Comparison of ENCODE assay signal across 15 cellular contexts in the genomic region with DNA sequence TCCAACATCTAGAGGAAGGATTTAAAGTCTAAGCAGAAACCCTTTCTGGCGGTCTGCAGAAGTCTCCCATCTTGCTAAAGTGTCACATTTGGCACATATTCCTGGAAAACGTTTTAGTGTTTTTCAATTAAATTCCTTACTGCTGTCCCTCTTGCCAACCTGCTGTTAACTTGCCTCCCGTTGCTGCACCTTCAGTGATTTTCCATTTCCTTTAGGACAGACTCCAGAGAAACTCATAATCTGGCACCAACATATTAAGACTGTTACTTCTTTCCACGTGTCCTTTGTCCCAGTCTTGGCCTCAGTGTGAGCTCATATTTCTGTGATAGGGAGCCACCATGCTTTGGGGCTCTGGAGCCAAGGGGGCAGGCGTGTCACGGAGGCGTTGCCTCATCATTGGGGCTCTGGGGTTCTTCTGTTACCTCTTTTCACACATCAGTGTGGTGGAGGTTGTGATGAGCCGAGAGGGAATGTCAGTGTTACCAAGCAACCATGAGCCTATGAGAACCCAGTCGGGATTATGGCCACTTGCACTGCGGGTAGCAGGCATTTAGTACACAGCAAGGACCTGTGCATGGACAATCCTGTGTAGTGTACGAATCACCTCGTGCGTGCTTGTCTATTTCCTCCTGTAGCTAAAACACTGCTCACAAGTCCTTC. TPM values are rescaled to one million over a fixed set of nuclear protein-coding genes. Genes with fewer than 3 reads are reported as not detected.
DNase-seq lines count a peak whose midpoint lies in the region; ATAC-seq and TF ChIP-seq lines count a peak whose summit lies in the region.
"Had no signal": no experiment of that assay in that cellular context is flagged by ENCODE, and none has a peak within 500 bp of the region (broad histone marks: within the 10 kb centered on the region; RNA-seq: fewer than 3 reads in every experiment).

No MANE protein-coding gene starts in this region.

- H3K9me3 ChIP-seq in right atrium auricular region (peaks cover 0 to 5% of the 10 kb centered on the region in 2 donors), hepatocyte (ENCODE audit: low read depth) (no peaks in the 10 kb centered on the region)
- H3K9me3 ChIP-seq: BLaER1 had no signal

- peaks cover 0 to 16% of the 10 kb centered on the region in 2 donors for H3K4me1 ChIP-seq in right atrium auricular region
- H3K4me1 ChIP-seq in hepatocyte (ENCODE audit: insufficient read depth): no peaks in the 10 kb centered on the region

- no peak for TF ChIP-seq CTCF in right atrium auricular region (IDR thresholded peaks at IDR 0.05)
- TF ChIP-seq CTCF in hepatocyte (IDR thresholded peaks at IDR 0.05; ENCODE audit: poor library complexity): no peak

- no peak overlapping the region for H2AFZ ChIP-seq in hepatocyte
- H2AFZ ChIP-seq: GM23338 had no signal

- H3K27me3 ChIP-seq in right atrium auricular region: no peaks in the 10 kb centered on the region
- no peaks in the 10 kb centered on the region for H3K27me3 ChIP-seq in hepatocyte
- H3K27me3 ChIP-seq: BLaER1 had no signal

- H4K20me1 ChIP-seq in hepatocyte (ENCODE audit: insufficient read depth, poor library complexity, severe bottlenecking): no peaks in the 10 kb centered on the region
- H4K20me1 ChIP-seq: BLaER1 had no signal

- DNase-seq in Right ventricle myocardium superior (no peak), right atrium auricular region (ENCODE audit: low spot score) (no peak), cerebellar cortex (ENCODE audit: low spot score) (peak; percentile 58), left ventricle myocardium superior (no peak), putamen (ENCODE audit: low spot score) (no peak), hepatocyte (ENCODE audit: low spot score) (no peak)
- DNase-seq in NK-92 treated with Interleukin-12 subunit alpha and Interleukin-12 subunit beta, amount 100 ng/mL, for 24 hours (lab: John Stamatoyannopoulos, UW): no peak
- DNase-seq: ACHN; CD4-positive, alpha-beta memory T cell; DMS153; DMS79; GF-D8; HCEC 1CT had no signal

- intact Hi-C loops in Right ventricle myocardium superior (cut with DNase I): loop anchor here (5.0 kb wide), 2 partner anchors 638 to 713 kb away; partner anchors contain the start of gene CXCL12
- intact Hi-C loops in left ventricle myocardium superior (cut with micrococcal nuclease): loop anchor here (5.0 kb wide), 1 partner anchor 1188 kb away; no protein-coding TSS in a partner anchor

- no peak overlapping the region for H3K27ac ChIP-seq in right atrium auricular region
- H3K27ac ChIP-seq in hepatocyte: no peak overlapping the region
- H3K27ac ChIP-seq: BLaER1 had no signal

- ATAC-seq in Right ventricle myocardium superior (ENCODE audit: poor library complexity): peak; percentile 25
- ATAC-seq in left ventricle myocardium superior: peak; percentile 35
- ATAC-seq: GM23338 had no signal

- H3K4me2 ChIP-seq in hepatocyte: no peak overlapping the region
- H3K4me2 ChIP-seq: BLaER1, GM23338 had no signal

- no peak overlapping the region for H3K4me3 ChIP-seq in right atrium auricular region
- no peak overlapping the region for H3K4me3 ChIP-seq in hepatocyte
- H3K4me3 ChIP-seq: BLaER1, GM23338 had no signal

- no peaks in the 10 kb centered on the region for H3K79me2 ChIP-seq in hepatocyte

- no peaks in the 10 kb centered on the region for H3K9me2 ChIP-seq in hepatocyte (replicated peaks; ENCODE audit: insufficient read depth)

- 84% methylated on average over 13 of the region's 13 CpGs for WGBS in hepatocyte (ENCODE audit: low lambda C conversion rate, missing lambda C conversion rate)

- no peaks in the 10 kb centered on the region for H3K36me3 ChIP-seq in right atrium auricular region
- no peaks in the 10 kb centered on the region for H3K36me3 ChIP-seq in hepatocyte (replicated peaks; ENCODE audit: insufficient read depth, low read depth)
- H3K36me3 ChIP-seq: BLaER1 had no signal

RNA-seq across cellular contexts. Expression of gene ZNF32, which starts 26.0 kb away (rescaled TPM):
- total RNA-seq in Right ventricle myocardium superior (52.7 TPM), right atrium auricular region (10 to 100 TPM; 56.1 to 56.5 TPM), left ventricle myocardium superior (47.1 TPM), hepatocyte (48.5 and 57.9 TPM in 2 replicates)
- 37.9 and 42.6 TPM in 2 replicates for polyA plus RNA-seq in hepatocyte
